ENCODE assay signal across 21 cellular contexts in the genomic region with DNA sequence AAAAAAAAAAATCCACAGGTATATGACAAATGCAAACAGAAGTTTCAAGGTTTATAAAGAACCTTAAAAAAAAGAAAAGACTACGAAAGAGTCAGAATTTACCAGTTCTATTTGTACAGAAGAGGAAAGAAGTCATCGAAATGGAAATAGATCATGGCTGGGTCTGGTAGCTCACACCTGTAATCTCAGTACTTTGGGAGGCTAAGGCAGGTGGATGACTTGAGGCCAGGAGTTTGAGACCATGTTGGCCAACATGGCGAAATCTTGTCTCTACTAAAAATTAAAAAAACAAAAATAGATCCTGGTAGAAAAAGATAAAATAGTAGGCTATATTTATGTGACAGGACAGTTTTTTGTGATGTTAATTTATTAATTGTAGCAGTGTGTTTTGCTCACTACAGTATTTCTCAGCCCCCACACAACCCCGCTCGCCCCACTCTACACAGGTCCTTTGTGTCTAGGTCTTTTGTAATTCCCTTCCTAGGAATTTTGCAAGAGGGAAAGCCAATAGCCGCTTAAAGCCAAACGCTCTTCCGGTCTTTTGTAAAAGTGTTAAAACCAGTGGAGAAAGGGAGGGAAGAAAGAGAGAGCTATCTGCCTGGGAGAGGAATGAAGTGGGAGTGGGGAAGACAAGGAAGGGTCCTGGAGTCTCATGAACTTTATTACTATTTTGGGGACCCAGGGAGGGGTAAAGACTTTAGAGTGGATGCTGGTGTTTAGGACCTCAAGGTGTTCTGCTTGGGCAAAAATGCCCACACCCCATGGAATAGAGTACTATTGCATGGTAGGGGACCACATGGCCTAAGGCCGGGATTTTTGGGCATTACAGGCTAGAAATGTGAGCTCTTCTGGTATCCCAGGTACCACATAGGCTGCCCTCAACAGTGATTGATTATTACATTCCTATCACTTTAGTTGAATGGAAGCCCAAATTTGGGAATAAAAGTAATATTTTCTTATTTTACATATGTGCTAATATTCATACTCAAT. TPM values are rescaled to one million over a fixed set of nuclear protein-coding genes. Genes with fewer than 3 reads are reported as not detected.
A peak's percentile ranks its signal among the peaks of the same experiment; 100 is the strongest.
DNase-seq lines count a peak whose midpoint lies in the region; ATAC-seq, FAIRE-seq and TF ChIP-seq lines count a peak whose summit lies in the region.
"Had no signal": no experiment of that assay in that cellular context is flagged by ENCODE, and none has a peak within 500 bp of the region (broad histone marks: within the 10 kb centered on the region; RNA-seq: fewer than 3 reads in every experiment).

No MANE protein-coding gene starts in this region.

- POLR2A ChIA-PET in H1 (lab: Charles Lee; ENCODE audit: partially characterized antibody): interaction anchor here (0.8 to 5.4 kb wide), 10 partner anchors 9 to 353 kb away, joined by 3 to 46 read pairs (median 4); partner anchors contain the start of gene XPO1

- no peak for TF ChIP-seq RAD21 in H1 (IDR thresholded peaks at IDR 0.05 in 1 of 2, conservative IDR thresholded peaks at IDR 0.05 in 1 of 2; ENCODE audit: low read depth in 2 of 2, low read length in 2 of 2)

- TF ChIP-seq CTCF in H1 (IDR thresholded peaks at IDR 0.05; ENCODE audit: control extremely low read depth in 1 of 3, insufficient read depth in 1 of 3, low read depth in 1 of 3, low read length in 3 of 3) (no peak), left lung (IDR thresholded peaks at IDR 0.05) (no peak)

- H2BK15ac ChIP-seq in H1 (ENCODE audit: low read length): no peak overlapping the region

- peak overlapping the region; percentile 62 for H3K18ac ChIP-seq in H1 (ENCODE audit: extremely low read depth, low read length)

- H3K36me3 ChIP-seq in HUES48 (ENCODE audit: control insufficient read depth, insufficient read depth, low read length) (no peaks in the 10 kb centered on the region), H1 (ENCODE audit: control insufficient read depth in 2 of 4, insufficient read depth in 4 of 4, low read length in 3 of 4) (no peaks in the 10 kb centered on the region), left lung (no peaks in the 10 kb centered on the region)
- H3K36me3 ChIP-seq: Peyer's patch had no signal

- H2AK5ac ChIP-seq in H1 (ENCODE audit: low read depth, low read length): no peak overlapping the region

- H3K14ac ChIP-seq in H1 (ENCODE audit: insufficient read length): no peak overlapping the region

- no peak for ATAC-seq in left lung
- ATAC-seq: CD8-positive, alpha-beta T cell had no signal

- no peak overlapping the region for H3K4ac ChIP-seq in H1 (replicated peaks; ENCODE audit: insufficient read length, low read depth, low read length)

- 0 out of 3 replicates have a peak, but pooled peaks of 1 of the 2 experiments have one; percentile 18 for TF ChIP-seq POLR2A in H1 (IDR thresholded peaks at IDR 0.05; ENCODE audit: control extremely low read depth in 1 of 2, low read depth in 2 of 2, low read length in 2 of 2)

- peak overlapping the region; percentile 91 for H2BK12ac ChIP-seq in H1 (ENCODE audit: low read depth, low read length)

- peak overlapping the region; percentile 19 to 26; a peak in 3 of 4 replicates for H3K4me2 ChIP-seq in H1 (ENCODE audit: insufficient read depth in 1 of 2, low read depth in 2 of 2, low read length in 2 of 2)
- H3K4me2 ChIP-seq: KMS-11, SK-N-SH had no signal

- H3K9me3 ChIP-seq in HUES48 (ENCODE audit: control insufficient read depth, insufficient read depth, low read length) (no peaks in the 10 kb centered on the region), H1 (ENCODE audit: insufficient read depth in 2 of 2, low read depth in 1 of 2, low read length in 1 of 2) (no peaks in the 10 kb centered on the region), left lung (no peaks in the 10 kb centered on the region)
- H3K9me3 ChIP-seq: Peyer's patch, SK-N-SH had no signal

- H3K4me1 ChIP-seq in HUES48 (ENCODE audit: control insufficient read depth, insufficient read depth, low read length): peaks cover 15% of the 10 kb centered on the region
- H3K4me1 ChIP-seq in H1 (replicated peaks in 1 of 4; ENCODE audit: control insufficient read depth in 3 of 4, insufficient read depth in 4 of 4, low read length in 3 of 4): peaks cover 0 to 12% (median 5%) of the 10 kb centered on the region in 4 experiments; a peak in 4 of 7 replicates
- H3K4me1 ChIP-seq in left lung: no peaks in the 10 kb centered on the region
- H3K4me1 ChIP-seq: Peyer's patch had no signal

- H4K8ac ChIP-seq in H1 (ENCODE audit: extremely low read depth, insufficient read depth, low read length): no peak overlapping the region

- TF ChIP-seq EP300 in H1 (IDR thresholded peaks at IDR 0.05; ENCODE audit: borderline replicate concordance in 1 of 2, low read depth in 2 of 2, low read length in 2 of 2): peak in 1 of 2 experiments; percentile 40; a peak in 1 of 3 replicates

- no peaks in the 10 kb centered on the region for H4K20me1 ChIP-seq in H1 (replicated peaks in 1 of 2; ENCODE audit: control insufficient read depth in 1 of 2, insufficient read depth in 2 of 2, low read length in 2 of 2)

- no peak overlapping the region for H3K23ac ChIP-seq in H1 (ENCODE audit: insufficient read length)

- intact Hi-C loops in left lung (cut with DNase I): no loop called here

- FAIRE-seq in H1 (lab: Jason Lieb, UNC): peak; percentile 19
- FAIRE-seq: GM12891, GM18507 had no signal

- H3K9ac ChIP-seq in HUES48 (ENCODE audit: low read depth, low read length) (no peak overlapping the region), H1 (replicated peaks in 1 of 4; ENCODE audit: extremely low read depth in 1 of 4, low read depth in 3 of 4, low read length in 3 of 4) (no peak overlapping the region)
- H3K9ac ChIP-seq: KMS-11, SK-N-SH had no signal

- H3K79me1 ChIP-seq in H1 (ENCODE audit: low read depth, low read length): no peaks in the 10 kb centered on the region

- H3K4me3 ChIP-seq in HUES48 (ENCODE audit: low read depth, low read length) (no peak overlapping the region), H1 (ENCODE audit: extremely low read depth in 1 of 4, insufficient read depth in 2 of 4, low read depth in 3 of 4, low read length in 4 of 4) (no peak overlapping the region), left lung (no peak overlapping the region)
- H3K4me3 ChIP-seq: Peyer's patch had no signal

- peak overlapping the region; percentile 93 for H2BK120ac ChIP-seq in H1 (replicated peaks; ENCODE audit: low read depth, low read length)

- no peak overlapping the region for H3K56ac ChIP-seq in H1 (replicated peaks; ENCODE audit: insufficient read length, low read depth, low read length)

- peak overlapping the region; percentile 32 for H4K5ac ChIP-seq in H1 (ENCODE audit: insufficient read length, low read depth, low read length)

- peak overlapping the region; percentile 96; the same call in 1 of the 2 replicates for H2BK5ac ChIP-seq in H1 (ENCODE audit: low read depth, low read length)

- peak overlapping the region; percentile 45 for H4K91ac ChIP-seq in H1 (replicated peaks; ENCODE audit: insufficient read length, low read length)

- peak overlapping the region; percentile 92 for H3K27ac ChIP-seq in HUES48 (ENCODE audit: low read depth, low read length)
- peak overlapping the region; percentile 55 for H3K27ac ChIP-seq in H1 (ENCODE audit: low read depth, low read length)
- H3K27ac ChIP-seq in left lung: no peak overlapping the region
- H3K27ac ChIP-seq: KMS-11 had no signal

- CTCF ChIA-PET in H1 (lab: Charles Lee; ENCODE audit: partially characterized antibody): interaction anchor here (0.9 to 1.4 kb wide), 3 partner anchors 9 to 47 kb away, joined by 3 read pairs; no protein-coding TSS in a partner anchor

- H2BK20ac ChIP-seq in H1 (ENCODE audit: low read length): peak overlapping the region; percentile 98

- H3K27me3 ChIP-seq in HUES48 (ENCODE audit: control insufficient read depth, insufficient read depth, low read length) (no peaks in the 10 kb centered on the region), H1 (replicated peaks in 1 of 4; ENCODE audit: control insufficient read depth in 3 of 4, extremely low read depth in 1 of 4, insufficient read depth in 3 of 4, low read length in 3 of 4) (no peaks in the 10 kb centered on the region), left lung (no peaks in the 10 kb centered on the region)
- H3K27me3 ChIP-seq: Peyer's patch had no signal

- H3K79me2 ChIP-seq in H1 (ENCODE audit: control insufficient read depth in 1 of 2, insufficient read depth in 2 of 2, low read length in 2 of 2): no peaks in the 10 kb centered on the region

- H3K23me2 ChIP-seq in H1 (ENCODE audit: low read depth, low read length): no peaks in the 10 kb centered on the region

- 42% methylated on average over 9 of the region's 9 CpGs; no CpG with 5 or more reads in 1 of the 2 experiments for WGBS in H1 (ENCODE audit: extremely low coverage in 1 of 2, insufficient coverage in 1 of 2, insufficient read length in 1 of 2, insufficient replicate concordance in 2 of 2, low coverage in 1 of 2, low lambda C conversion rate in 2 of 2, missing lambda C conversion rate in 1 of 2), 2 experiments

- DNase-seq in ELF-1 (ENCODE audit: low read depth, low spot score) (peak; percentile 67), H1 (ENCODE audit: low read depth in 1 of 2, low spot score in 2 of 2) (peak; percentile 41 to 50), iPS-NIHi11 (ENCODE audit: low spot score) (peak; percentile 43), NCI-H1694 treated with DMSO at 0.1 percent for 48 hours (lab: John Stamatoyannopoulos, UW) (no peak), hepatic stellate cell (ENCODE audit: low spot score) (no peak), foreskin melanocyte (no peak), left lung (no peak)
- DNase-seq: CD8-positive, alpha-beta T cell; DND-41; GDM1; NCI-H1048; NCI-H1436 treated with DMSO at 0.1 percent for 48 hours; NCI-H2081; NCI-H510A; SHP77; SK-N-SH had no signal

- H2AFZ ChIP-seq in H1 (ENCODE audit: low read length): no peak overlapping the region

TF ChIP-seq in H1, 55 proteins besides CTCF, POLR2A, EP300 and RAD21 (continues in another document):
- TF ChIP-seq, protein P1, sequence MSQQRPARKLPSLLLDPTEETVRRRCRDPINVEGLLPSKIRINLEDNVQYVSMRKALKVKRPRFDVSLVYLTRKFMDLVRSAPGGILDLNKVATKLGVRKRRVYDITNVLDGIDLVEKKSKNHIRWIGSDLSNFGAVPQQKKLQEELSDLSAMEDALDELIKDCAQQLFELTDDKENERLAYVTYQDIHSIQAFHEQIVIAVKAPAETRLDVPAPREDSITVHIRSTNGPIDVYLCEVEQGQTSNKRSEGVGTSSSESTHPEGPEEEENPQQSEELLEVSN (IDR thresholded peaks at IDR 0.05): peak; percentile 93
- TF ChIP-seq HDAC2 (IDR thresholded peaks at IDR 0.05; ENCODE audit: borderline replicate concordance in 1 of 2, low read depth in 2 of 2, low read length in 2 of 2): peak in 1 of 2 experiments; percentile 33; a peak in 1 of 4 replicates

RNA-seq across cellular contexts. Expression of gene XPO1, which starts 59.4 kb away (rescaled TPM):
- total RNA-seq in H1 (2021; fragmentation: NEBNext Ultra II Directional; extraction: Animal tissue kit (Norgen Biotek cat#: 25700)): 290 and 296 TPM in 2 replicates
- polyA plus RNA-seq in H1 (2011; rRNA removed): 65.7 and 110 TPM in 2 replicates
- polyA plus RNA-seq in H1 (2011; cell fraction: cytosol; rRNA removed): 129 TPM
- 58.0 TPM for polyA plus RNA-seq in H1 (2011; cell fraction: nucleus; rRNA removed)
- polyA plus RNA-seq in H1 (2012, experiment 1 of 2): 104 to 197 TPM (median 129 TPM) in 4 replicates
- 21.1 TPM for polyA plus RNA-seq in H1 (2012, experiment 2 of 2)
- polyA plus RNA-seq in H1 (2013, experiment 1 of 2): 157 TPM
- 153 TPM for polyA plus RNA-seq in H1 (2013, experiment 2 of 2)
- 210 and 289 TPM in 2 replicates for polyA minus RNA-seq in H1 (2011; rRNA and poly(A)+ RNA removed)
- polyA minus RNA-seq in H1 (2011; cell fraction: cytosol; rRNA and poly(A)+ RNA removed): 137 TPM
- polyA minus RNA-seq in H1 (2011; cell fraction: nucleus; rRNA and poly(A)+ RNA removed): 256 TPM
- 100 to 1,000 TPM; 139 to 146 TPM for total RNA-seq in left lung

Comparison
In these comparisons a context has a peak if more than half of its experiments do, and no peak if none do; other contexts are left out.
1. DNase-seq: peak in ELF-1 (single experiment), H1 (2 of 2) and iPS-NIHi11 (single experiment); none in NCI-H1694 treated with DMSO at 0.1 percent for 48 hours (single experiment), hepatic stellate cell (single experiment), foreskin melanocyte (single experiment) and left lung (0 of 2).
2. H3K27ac ChIP-seq: peak in HUES48 (single experiment) and H1 (single experiment); none in left lung (0 of 2).